In genomic region chr17:47692137-47692894, GRCh38 we compare ENCODE assay signal across 14 cellular contexts. TPM values are rescaled to one million over a fixed set of nuclear protein-coding genes. Genes with fewer than 3 reads are reported as not detected.
DNase-seq lines count a peak whose midpoint lies in the region; ATAC-seq and TF ChIP-seq lines count a peak whose summit lies in the region.
"Had no signal": no experiment of that assay in that cellular context is flagged by ENCODE, and none has a peak within 500 bp of the region (broad histone marks: within the 10 kb centered on the region; RNA-seq: fewer than 3 reads in every experiment).

No MANE protein-coding gene starts in this region.

- H3K4me1 ChIP-seq in OCI-LY3 (ENCODE audit: low read length) (peaks cover 25% of the 10 kb centered on the region), vagina (peaks cover 35% of the 10 kb centered on the region), mammary epithelial cell (ENCODE audit: insufficient read depth, low read length) (peaks cover 16% of the 10 kb centered on the region)

- peak overlapping the region; percentile 89 for H3K4me3 Mint-ChIP-seq in stimulated activated naive CD8-positive, alpha-beta T cell treated with anti-CD3 and anti-CD28 coated beads, Interleukin-15, Interleukin-2, amounts not matched to agents 100 ng/mL and 50 ng/mL, for 24 hours
- peak overlapping the region; percentile 91 for H3K4me3 Mint-ChIP-seq in endothelial cell (ENCODE audit: unreplicated experiment)

- H3K9ac ChIP-seq in OCI-LY3 (ENCODE audit: low read length) (no peak overlapping the region), mammary epithelial cell (ENCODE audit: insufficient read depth, low read length) (no peak overlapping the region)

- peak overlapping the region; percentile 84 for H3K4me2 ChIP-seq in OCI-LY3 (ENCODE audit: low read length)
- H3K4me2 ChIP-seq in mammary epithelial cell (ENCODE audit: insufficient read depth, low read depth, low read length): no peak overlapping the region

- BruUV-seq in mammary epithelial cell (replicated peaks; lab: Mats Ljungman, UMichigan): no TSS peak

- intact Hi-C loops in vagina (cut with DNase I): no loop called here
- intact Hi-C loops in mammary epithelial cell (cut with micrococcal nuclease): no loop called here

- WGBS in mammary epithelial cell (ENCODE audit: low coverage, missing lambda C conversion rate): 55% methylated on average over 2 of the region's 2 CpGs

- CTCF ChIA-PET in mammary epithelial cell (lab: Charles Lee; ENCODE audit: low non-redundant PET): no interaction called here

- H3K27me3 ChIP-seq in OCI-LY3 (ENCODE audit: low read depth, low read length) (peaks cover 8% of the 10 kb centered on the region; the same call in 1 of the 2 replicates), vagina (no peaks in the 10 kb centered on the region), mammary epithelial cell (ENCODE audit: insufficient read depth, low read length) (no peaks in the 10 kb centered on the region)
- H3K27me3 ChIP-seq: ascending aorta, esophagus squamous epithelium, tibial artery had no signal

- H4K20me1 ChIP-seq in OCI-LY3 (ENCODE audit: insufficient read depth, low read length) (no peaks in the 10 kb centered on the region), mammary epithelial cell (ENCODE audit: insufficient read depth, low read length) (no peaks in the 10 kb centered on the region)

- no peaks in the 10 kb centered on the region for H3K79me2 ChIP-seq in OCI-LY3 (ENCODE audit: low read length)
- H3K79me2 ChIP-seq in mammary epithelial cell (ENCODE audit: insufficient read depth, low read length): no peaks in the 10 kb centered on the region

- no peak overlapping the region for H2AFZ ChIP-seq in OCI-LY3 (ENCODE audit: low read depth, low read length)
- no peak overlapping the region for H2AFZ ChIP-seq in mammary epithelial cell (ENCODE audit: low read depth, low read length)

- TF ChIP-seq POLR2A in vagina (IDR thresholded peaks at IDR 0.05): no peak

- H3K27ac ChIP-seq in OCI-LY3 (ENCODE audit: low read length) (no peak overlapping the region), vagina (no peak overlapping the region), mammary epithelial cell (ENCODE audit: insufficient read depth, low read depth, low read length) (no peak overlapping the region)
- H3K27ac ChIP-seq: ascending aorta, tibial artery had no signal

- H3K27ac Mint-ChIP-seq in stimulated activated naive CD8-positive, alpha-beta T cell treated with anti-CD3 and anti-CD28 coated beads, Interleukin-15, Interleukin-2, amounts not matched to agents 100 ng/mL and 50 ng/mL, for 24 hours: no peak overlapping the region
- H3K27ac Mint-ChIP-seq in endothelial cell (ENCODE audit: unreplicated experiment): peak overlapping the region; percentile 25

- H3K36me3 Mint-ChIP-seq in stimulated activated naive CD8-positive, alpha-beta T cell treated with anti-CD3 and anti-CD28 coated beads, Interleukin-15, Interleukin-2, amounts not matched to agents 100 ng/mL and 50 ng/mL, for 24 hours (ENCODE audit: low read depth): peaks cover 2% of the 10 kb centered on the region
- H3K36me3 Mint-ChIP-seq in endothelial cell (ENCODE audit: low read depth, unreplicated experiment): peaks cover 8% of the 10 kb centered on the region

- H3K36me3 ChIP-seq in OCI-LY3 (replicated peaks; ENCODE audit: low read depth, low read length): peaks cover 3% of the 10 kb centered on the region
- no peaks in the 10 kb centered on the region for H3K36me3 ChIP-seq in vagina
- no peaks in the 10 kb centered on the region for H3K36me3 ChIP-seq in mammary epithelial cell (ENCODE audit: insufficient read depth, low read length)
- H3K36me3 ChIP-seq: ascending aorta had no signal

- H3K4me1 Mint-ChIP-seq in stimulated activated naive CD8-positive, alpha-beta T cell treated with anti-CD3 and anti-CD28 coated beads, Interleukin-15, Interleukin-2, amounts not matched to agents 100 ng/mL and 50 ng/mL, for 24 hours (ENCODE audit: low read depth): peaks cover 54% of the 10 kb centered on the region
- H3K4me1 Mint-ChIP-seq in endothelial cell (ENCODE audit: unreplicated experiment): peaks cover 50% of the 10 kb centered on the region

- dilution Hi-C loops in mammary epithelial cell (cut with HindIII; ENCODE audit: low sequenced_read_pairs): no loop called here

- H3K9me3 Mint-ChIP-seq in stimulated activated naive CD8-positive, alpha-beta T cell treated with anti-CD3 and anti-CD28 coated beads, Interleukin-15, Interleukin-2, amounts not matched to agents 100 ng/mL and 50 ng/mL, for 24 hours: no peaks in the 10 kb centered on the region
- H3K9me3 Mint-ChIP-seq in endothelial cell (ENCODE audit: unreplicated experiment): no peaks in the 10 kb centered on the region

- DNase-seq in stimulated activated naive CD8-positive, alpha-beta T cell treated with anti-CD3 and anti-CD28 coated beads, Interleukin-15, Interleukin-2, amounts not matched to agents 100 U/mL and 50 U/mL, for 24 hours: no peak
- DNase-seq in endothelial cell (ENCODE audit: low spot score) (no peak), vagina (ENCODE audit: extremely low spot score in 2 of 2) (no peak), mammary epithelial cell (no peak)
- no peak for DNase-seq in stimulated activated CD4-positive, alpha-beta T cell treated with anti-CD3 and anti-CD28 coated beads, Interleukin-1b, Interleukin-23, amount 100 ng/mL, for 48 hours
- DNase-seq: DMS79 treated with DMSO at 0.1 percent for 48 hours, esophagus squamous epithelium, kidney, NCI-H1092 had no signal

- TF ChIP-seq CTCF in OCI-LY3 (IDR thresholded peaks at IDR 0.05; ENCODE audit: low read depth, low read length) (no peak), endothelial cell (IDR thresholded peaks at IDR 0.05; ENCODE audit: unreplicated experiment) (no peak), vagina (IDR thresholded peaks at IDR 0.05) (no peak), mammary epithelial cell (conservative IDR thresholded peaks at IDR 0.05 in 1 of 2, IDR thresholded peaks at IDR 0.05 in 1 of 2; ENCODE audit: extremely low read depth in 1 of 2, insufficient read depth in 1 of 2, low read depth in 1 of 2, low read length in 2 of 2) (no peak)

- ATAC-seq in stimulated activated naive CD8-positive, alpha-beta T cell treated with anti-CD3 and anti-CD28 coated beads, Interleukin-15, Interleukin-2, amounts not matched to agents 100 U/mL and 50 U/mL, for 24 hours: no peak
- no peak for ATAC-seq in HG02759 (IDR thresholded peaks at IDR 0.05; ENCODE audit: unreplicated experiment)

- no peaks in the 10 kb centered on the region for H3K27me3 Mint-ChIP-seq in stimulated activated naive CD8-positive, alpha-beta T cell treated with anti-CD3 and anti-CD28 coated beads, Interleukin-15, Interleukin-2, amounts not matched to agents 100 ng/mL and 50 ng/mL, for 24 hours
- H3K27me3 Mint-ChIP-seq in endothelial cell (ENCODE audit: unreplicated experiment): no peaks in the 10 kb centered on the region

- in situ Hi-C loops in mammary epithelial cell (cut with MboI; ENCODE audit: low sequenced_read_pairs in 2 of 2): loop anchor here (10.0 to 25.0 kb wide), 2 partner anchors 105 to 112 kb away; no protein-coding TSS in a partner anchor

- H3K4me3 ChIP-seq in OCI-LY3 (ENCODE audit: low read length): peak overlapping the region; percentile 91
- peak overlapping the region in 1 of 2 donors; percentile 75 for H3K4me3 ChIP-seq in vagina
- no peak overlapping the region for H3K4me3 ChIP-seq in mammary epithelial cell (replicated peaks in 1 of 3; ENCODE audit: insufficient read depth in 1 of 3, low read depth in 2 of 3, low read length in 3 of 3)

- no peaks in the 10 kb centered on the region for H3K9me3 ChIP-seq in OCI-LY3 (ENCODE audit: insufficient read depth, low read length)
- H3K9me3 ChIP-seq in vagina: no peaks in the 10 kb centered on the region
- H3K9me3 ChIP-seq in mammary epithelial cell (replicated peaks; ENCODE audit: insufficient read depth, low read length): no peaks in the 10 kb centered on the region
- H3K9me3 ChIP-seq: ascending aorta, esophagus squamous epithelium, tibial artery had no signal

RNA-seq across cellular contexts. Expression of gene TBKBP1, which starts 1.6 kb away (rescaled TPM):
- 31.4 TPM for total RNA-seq in endothelial cell (ENCODE audit: unreplicated experiment)
- total RNA-seq in vagina: 13.8 TPM
- 1 to 10 TPM; 2.2 to 5.6 TPM for total RNA-seq in mammary epithelial cell
- 2.4 TPM for polyA plus RNA-seq in mammary epithelial cell
- 2.1 TPM for polyA minus RNA-seq in mammary epithelial cell

RNA-seq across cellular contexts. Expression of gene TBX21, which starts 40.7 kb away (rescaled TPM):
- total RNA-seq in endothelial cell (ENCODE audit: unreplicated experiment) (0.21 TPM), vagina (2.9 TPM), mammary epithelial cell (not detected)
- polyA plus RNA-seq in mammary epithelial cell: not detected
- polyA minus RNA-seq in mammary epithelial cell: not detected
- total RNA-seq: ascending aorta had no signal

RNA-seq across cellular contexts. Expression of gene KPNB1, which starts 42.6 kb away (rescaled TPM):
- total RNA-seq in endothelial cell (ENCODE audit: unreplicated experiment) (376 TPM), vagina (157 TPM), mammary epithelial cell (100 to 1,000 TPM; 333 to 454 TPM)
- 187 TPM for polyA plus RNA-seq in mammary epithelial cell
- polyA minus RNA-seq in mammary epithelial cell: 664 TPM
